Comparison of ENCODE assay signal across 18 cellular contexts in genomic region chr5:137212471-137212870, GRCh38.
DNase-seq lines count a peak whose midpoint lies in the region; ATAC-seq and TF ChIP-seq lines count a peak whose summit lies in the region.
"Had no signal": no experiment of that assay in that cellular context is flagged by ENCODE, and none has a peak within 500 bp of the region (broad histone marks: within the 10 kb centered on the region; RNA-seq: fewer than 3 reads in every experiment).

No MANE protein-coding gene starts in this region.

- H3K14ac ChIP-seq in neuronal stem cell (ENCODE audit: low read length) = no peak overlapping the region

- 90 to 100% methylated on average over 2 to 3 of the region's 3 CpGs for WGBS in endodermal cell (ENCODE audit: insufficient coverage in 1 of 2, insufficient read length in 1 of 2), 2 experiments
- no CpG with 5 or more reads among the region's 3 CpGs for WGBS in neuronal stem cell (ENCODE audit: extremely low coverage in 2 of 2, insufficient read length in 2 of 2, insufficient replicate concordance in 1 of 2), 2 donors

- no peak overlapping the region for H4K8ac ChIP-seq in neuronal stem cell (ENCODE audit: low read depth, low read length)

- H3K4me1 ChIP-seq in endodermal cell (ENCODE audit: control insufficient read depth, insufficient read depth, low read length) (peaks cover 18% of the 10 kb centered on the region), neuronal stem cell (ENCODE audit: control insufficient read depth in 2 of 2, insufficient read depth in 1 of 2, low read depth in 1 of 2, low read length in 2 of 2) (peaks cover 2 to 7% of the 10 kb centered on the region in 2 donors)
- no peaks in the 10 kb centered on the region for H3K4me1 ChIP-seq in CD4-positive, alpha-beta memory T cell (ENCODE audit: insufficient read depth, low read length)
- H3K4me1 ChIP-seq: BE2C, BLaER1, Caco-2 had no signal

- H3K4me3 ChIP-seq in WERI-Rb-1 (ENCODE audit: low read depth, low read length) = no peak overlapping the region
- H3K4me3 ChIP-seq in endodermal cell (ENCODE audit: low read length) = no peak overlapping the region
- no peak overlapping the region for H3K4me3 ChIP-seq in neuronal stem cell (ENCODE audit: low read length in 2 of 2)
- H3K4me3 ChIP-seq in CD4-positive, alpha-beta memory T cell (ENCODE audit: low read length in 2 of 2) = no peak overlapping the region
- H3K4me3 ChIP-seq: BLaER1, GM12878 had no signal

- POLR2A ChIA-PET in CD4-positive, alpha-beta memory T cell (lab: Charles Lee; ENCODE audit: partially characterized antibody) = no interaction called here

- no peak overlapping the region for H3K23ac ChIP-seq in neuronal stem cell (ENCODE audit: low read depth, low read length, poor library complexity)

- CTCF ChIA-PET in CD4-positive, alpha-beta memory T cell (lab: Charles Lee; ENCODE audit: partially characterized antibody) = no interaction called here

- no peaks in the 10 kb centered on the region for H3K27me3 ChIP-seq in WERI-Rb-1 (ENCODE audit: insufficient read depth, low read depth, severe bottlenecking)
- no peaks in the 10 kb centered on the region for H3K27me3 ChIP-seq in endodermal cell (ENCODE audit: control insufficient read depth, insufficient read depth, low read length, poor library complexity, severe bottlenecking)
- no peaks in the 10 kb centered on the region for H3K27me3 ChIP-seq in neuronal stem cell (ENCODE audit: control insufficient read depth in 3 of 3, insufficient read depth in 3 of 3, low read depth in 1 of 3, low read length in 3 of 3)
- H3K27me3 ChIP-seq in CD4-positive, alpha-beta memory T cell (ENCODE audit: insufficient read depth, low read length) = no peaks in the 10 kb centered on the region
- H3K27me3 ChIP-seq: BE2C, BLaER1 had no signal

- no peaks in the 10 kb centered on the region for H3K79me1 ChIP-seq in neuronal stem cell (ENCODE audit: low read depth, low read length)

- H4K91ac ChIP-seq in neuronal stem cell (ENCODE audit: low read depth, low read length, poor library complexity) = no peak overlapping the region

- no peak overlapping the region for H3K9ac ChIP-seq in endodermal cell (ENCODE audit: extremely low read depth, low read length, poor library complexity, severe bottlenecking)
- H3K9ac ChIP-seq in neuronal stem cell (ENCODE audit: low read depth, low read length, poor library complexity) = no peak overlapping the region
- H3K9ac ChIP-seq: BLaER1 had no signal

- no peaks in the 10 kb centered on the region for H3K9me3 Mint-ChIP-seq in endodermal cell
- peaks cover 0 to 4% (median 0%) of the 10 kb centered on the region in 8 donors for H3K9me3 Mint-ChIP-seq in CD4-positive, alpha-beta memory T cell
- H3K9me3 Mint-ChIP-seq in nephron progenitor cell = no peaks in the 10 kb centered on the region
- H3K9me3 Mint-ChIP-seq: CD8-positive, alpha-beta T cell had no signal

- no peak overlapping the region for H3K27ac ChIP-seq in WERI-Rb-1
- H3K27ac ChIP-seq in endodermal cell (ENCODE audit: low read depth, low read length) = no peak overlapping the region
- H3K27ac ChIP-seq in neuronal stem cell (replicated peaks; ENCODE audit: low read length) = no peak overlapping the region
- no peak overlapping the region for H3K27ac ChIP-seq in CD4-positive, alpha-beta memory T cell (ENCODE audit: low read depth, low read length)
- H3K27ac ChIP-seq: BLaER1 had no signal

- peak overlapping the region; percentile 12 for H3K18ac ChIP-seq in neuronal stem cell (ENCODE audit: low read length)

- H3K4ac ChIP-seq in neuronal stem cell (ENCODE audit: low read length) = no peak overlapping the region

- H3K36me3 Mint-ChIP-seq in endodermal cell (ENCODE audit: low read depth) (no peaks in the 10 kb centered on the region), nephron progenitor cell (ENCODE audit: low read depth) (no peaks in the 10 kb centered on the region)
- H3K36me3 Mint-ChIP-seq in CD4-positive, alpha-beta memory T cell = no peaks in the 10 kb centered on the region
- H3K36me3 Mint-ChIP-seq: CD14-positive monocyte; CD4-positive, CD25-positive, alpha-beta regulatory T cell; CD8-positive, alpha-beta T cell had no signal

- H3K4me3 Mint-ChIP-seq in endodermal cell (no peak overlapping the region), nephron progenitor cell (no peak overlapping the region)
- no peak overlapping the region for H3K4me3 Mint-ChIP-seq in CD4-positive, alpha-beta memory T cell
- H3K4me3 Mint-ChIP-seq: CD14-positive monocyte; CD4-positive, CD25-positive, alpha-beta regulatory T cell; CD8-positive, alpha-beta T cell had no signal

- no peak overlapping the region for H2BK15ac ChIP-seq in neuronal stem cell (ENCODE audit: low read length)

- H3K27me3 Mint-ChIP-seq in endodermal cell (ENCODE audit: insufficient read depth) (no peaks in the 10 kb centered on the region), nephron progenitor cell (ENCODE audit: low read depth, poor library complexity) (no peaks in the 10 kb centered on the region)
- no peaks in the 10 kb centered on the region for H3K27me3 Mint-ChIP-seq in CD4-positive, alpha-beta memory T cell
- H3K27me3 Mint-ChIP-seq: CD4-positive, CD25-positive, alpha-beta regulatory T cell had no signal

- H3K4me2 ChIP-seq in neuronal stem cell (ENCODE audit: insufficient read depth, low read length, poor library complexity, severe bottlenecking) = no peak overlapping the region
- H3K4me2 ChIP-seq: BLaER1 had no signal

- no peak overlapping the region for H2AK5ac ChIP-seq in neuronal stem cell (ENCODE audit: low read depth, low read length)

- no peak overlapping the region for H2BK12ac ChIP-seq in neuronal stem cell (ENCODE audit: low read length)

- no peak for TF ChIP-seq CTCF in WERI-Rb-1 (IDR thresholded peaks at IDR 0.05; ENCODE audit: low read depth, low read length)
- TF ChIP-seq CTCF in endodermal cell (conservative IDR thresholded peaks at IDR 0.05) = no peak
- TF ChIP-seq CTCF in nephron progenitor cell (IDR thresholded peaks at IDR 0.05) = no peak

- peak; percentile 14 for DNase-seq in WERI-Rb-1
- DNase-seq in endodermal cell = no peak
- no peak for DNase-seq in neuronal stem cell (ENCODE audit: low spot score)
- no peak for DNase-seq in CD4-positive, alpha-beta memory T cell
- no peak for DNase-seq in nephron progenitor cell
- DNase-seq: 8988T; ACHN; BE2C; Caco-2; Calu3; CD4-positive, CD25-positive, alpha-beta regulatory T cell; CD8-positive, alpha-beta T cell; DMS79 treated with DMSO at 0.1 percent for 48 hours; GDM1 had no signal

- H3K4me1 Mint-ChIP-seq in endodermal cell (peaks cover 43% of the 10 kb centered on the region), nephron progenitor cell (peaks cover 25% of the 10 kb centered on the region)
- no peaks in the 10 kb centered on the region for H3K4me1 Mint-ChIP-seq in CD4-positive, alpha-beta memory T cell
- H3K4me1 Mint-ChIP-seq: CD14-positive monocyte; CD4-positive, CD25-positive, alpha-beta regulatory T cell had no signal

- ATAC-seq in GM18502 (IDR thresholded peaks at IDR 0.05; ENCODE audit: poor library complexity, unreplicated experiment) = no peak
- ATAC-seq: CD8-positive, alpha-beta T cell; GM12878 had no signal

- no peak overlapping the region for H2BK5ac ChIP-seq in neuronal stem cell (ENCODE audit: low read length)

- intact Hi-C loops in CD4-positive, alpha-beta memory T cell (cut with micrococcal nuclease) = no loop called here

- H2AFZ ChIP-seq in neuronal stem cell (ENCODE audit: low read length) = no peak overlapping the region

- no peak overlapping the region for H2BK120ac ChIP-seq in neuronal stem cell (ENCODE audit: low read depth, low read length)

- no peaks in the 10 kb centered on the region for H3K36me3 ChIP-seq in WERI-Rb-1
- no peaks in the 10 kb centered on the region for H3K36me3 ChIP-seq in endodermal cell (ENCODE audit: control insufficient read depth, insufficient read depth, low read length)
- H3K36me3 ChIP-seq in neuronal stem cell (replicated peaks in 1 of 2; ENCODE audit: control insufficient read depth in 2 of 2, insufficient read depth in 2 of 2, low read length in 2 of 2) = no peaks in the 10 kb centered on the region
- H3K36me3 ChIP-seq in CD4-positive, alpha-beta memory T cell (ENCODE audit: insufficient read depth, low read length) = no peaks in the 10 kb centered on the region
- H3K36me3 ChIP-seq: BE2C, BLaER1 had no signal

- H3K27ac Mint-ChIP-seq in endodermal cell = peak overlapping the region; percentile 45
- no peak overlapping the region for H3K27ac Mint-ChIP-seq in CD4-positive, alpha-beta memory T cell
- no peak overlapping the region for H3K27ac Mint-ChIP-seq in nephron progenitor cell
- H3K27ac Mint-ChIP-seq: CD14-positive monocyte; CD4-positive, CD25-positive, alpha-beta regulatory T cell; CD8-positive, alpha-beta T cell had no signal

- H3K9me3 ChIP-seq in WERI-Rb-1 (ENCODE audit: severe bottlenecking) (no peaks in the 10 kb centered on the region), endodermal cell (ENCODE audit: control insufficient read depth, low read length) (no peaks in the 10 kb centered on the region), neuronal stem cell (replicated peaks in 1 of 2; ENCODE audit: control insufficient read depth in 2 of 2, insufficient read depth in 1 of 2, low read depth in 1 of 2, low read length in 2 of 2) (no peaks in the 10 kb centered on the region)
- H3K9me3 ChIP-seq in CD4-positive, alpha-beta memory T cell (ENCODE audit: control insufficient read depth in 1 of 2, low read length in 2 of 2) = no peaks in the 10 kb centered on the region
- H3K9me3 ChIP-seq: BE2C, BLaER1, Caco-2 had no signal
